Comparison of ENCODE assay signal across 1 cellular context in genomic region chr17:78708510-78708973, GRCh38.
TF ChIP-seq lines count a peak whose summit lies in the region.

No MANE protein-coding gene starts in this region.

TF ChIP-seq in H1, 55 proteins besides CTCF, POLR2A, EP300 and RAD21 (continued from another document):
- no peak for TF ChIP-seq SIN3A (conservative IDR thresholded peaks at IDR 0.05 in 1 of 2, IDR thresholded peaks at IDR 0.05 in 1 of 2; ENCODE audit: low read depth in 1 of 2, low read length in 2 of 2)
- TF ChIP-seq CHD1 (IDR thresholded peaks at IDR 0.05; ENCODE audit: low read depth, low read length), result no peak
- TF ChIP-seq CBX5 (IDR thresholded peaks at IDR 0.05; ENCODE audit: low read depth, low read length), result no peak
- no peak for TF ChIP-seq CHD2 (IDR thresholded peaks at IDR 0.05; ENCODE audit: low read length)
- no peak for TF ChIP-seq EZH2 (IDR thresholded peaks at IDR 0.05; ENCODE audit: low read depth, low read length, severe bottlenecking)
- no peak for TF ChIP-seq SP1 (IDR thresholded peaks at IDR 0.05; ENCODE audit: low read depth, low read length)
- no peak for TF ChIP-seq KDM5A (IDR thresholded peaks at IDR 0.05; ENCODE audit: low read length)
- TF ChIP-seq JUND (IDR thresholded peaks at IDR 0.05; ENCODE audit: low read length), result no peak
- TF ChIP-seq, protein P1, sequence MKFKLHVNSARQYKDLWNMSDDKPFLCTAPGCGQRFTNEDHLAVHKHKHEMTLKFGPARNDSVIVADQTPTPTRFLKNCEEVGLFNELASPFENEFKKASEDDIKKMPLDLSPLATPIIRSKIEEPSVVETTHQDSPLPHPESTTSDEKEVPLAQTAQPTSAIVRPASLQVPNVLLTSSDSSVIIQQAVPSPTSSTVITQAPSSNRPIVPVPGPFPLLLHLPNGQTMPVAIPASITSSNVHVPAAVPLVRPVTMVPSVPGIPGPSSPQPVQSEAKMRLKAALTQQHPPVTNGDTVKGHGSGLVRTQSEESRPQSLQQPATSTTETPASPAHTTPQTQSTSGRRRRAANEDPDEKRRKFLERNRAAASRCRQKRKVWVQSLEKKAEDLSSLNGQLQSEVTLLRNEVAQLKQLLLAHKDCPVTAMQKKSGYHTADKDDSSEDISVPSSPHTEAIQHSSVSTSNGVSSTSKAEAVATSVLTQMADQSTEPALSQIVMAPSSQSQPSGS (IDR thresholded peaks at IDR 0.05; ENCODE audit: low read length), result no peak
- TF ChIP-seq ZNF274 (IDR thresholded peaks at IDR 0.05; ENCODE audit: borderline replicate concordance, extremely low read depth, low read length), result no peak
- no peak for TF ChIP-seq SAP30 (IDR thresholded peaks at IDR 0.05; ENCODE audit: insufficient read depth, insufficient replicate concordance, low read length)
- TF ChIP-seq TEAD4 (IDR thresholded peaks at IDR 0.05; ENCODE audit: low read depth, low read length), result peak; percentile 65; the same call in 1 of the 2 replicates
- no peak for TF ChIP-seq RFX5 (IDR thresholded peaks at IDR 0.05; ENCODE audit: borderline replicate concordance, low read depth, low read length)
- 0 out of 2 replicates have a peak, but pooled peaks have one; percentile 29 for TF ChIP-seq YY1 (IDR thresholded peaks at IDR 0.05; ENCODE audit: low read depth, low read length)
- TF ChIP-seq POLR2AphosphoS5 (IDR thresholded peaks at IDR 0.05; ENCODE audit: low read depth, low read length), result no peak
- no peak for TF ChIP-seq KDM4A (IDR thresholded peaks at IDR 0.05; ENCODE audit: low read depth, low read length, severe bottlenecking)
- no peak for TF ChIP-seq CEBPB (IDR thresholded peaks at IDR 0.05; ENCODE audit: low read depth, low read length)
- TF ChIP-seq TBP (IDR thresholded peaks at IDR 0.05; ENCODE audit: low read depth, low read length), result no peak
